In the genomic region with DNA sequence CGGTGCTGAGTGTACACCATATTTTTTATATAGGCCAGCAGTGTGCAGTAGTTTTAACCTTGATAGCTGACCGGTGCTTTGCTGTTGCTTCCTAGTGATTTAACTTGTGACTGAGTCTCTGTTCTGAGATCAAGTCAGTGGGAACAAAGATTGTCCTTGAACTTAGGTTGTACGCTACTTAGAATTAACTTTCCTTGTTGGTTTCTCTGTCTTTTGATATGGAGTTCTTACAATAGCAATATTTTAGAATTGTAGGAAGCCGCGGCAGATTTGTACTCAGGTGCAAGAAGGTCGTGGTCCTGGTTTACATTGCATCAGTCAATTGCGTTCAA, we compare ENCODE assay signal across 8 cellular contexts. TPM values are rescaled to one million over a fixed set of nuclear protein-coding genes. Genes with fewer than 3 reads are reported as not detected.
DNase-seq lines count a peak whose midpoint lies in the region; ATAC-seq lines count a peak whose summit lies in the region.

No MANE protein-coding gene starts in this region.

- H3K27ac Mint-ChIP-seq in activated CD4-positive, alpha-beta T cell treated with anti-CD3 and anti-CD28 coated beads, Interleukin-2, amount 10 ng/mL, durations not matched to agents 24 days and 14 days = peak overlapping the region; percentile 99
- H3K27ac Mint-ChIP-seq in activated naive CD8-positive, alpha-beta T cell = peak overlapping the region; percentile 100

- peaks cover 35% of the 10 kb centered on the region for H3K4me1 Mint-ChIP-seq in activated CD4-positive, alpha-beta T cell treated with anti-CD3 and anti-CD28 coated beads, Interleukin-2, amount 10 ng/mL, durations not matched to agents 24 days and 14 days
- H3K4me1 Mint-ChIP-seq in activated naive CD8-positive, alpha-beta T cell (ENCODE audit: low read depth) = peaks cover 50% of the 10 kb centered on the region

- H3K27me3 Mint-ChIP-seq in activated CD4-positive, alpha-beta T cell treated with anti-CD3 and anti-CD28 coated beads, Interleukin-2, amount 10 ng/mL, durations not matched to agents 24 days and 14 days = no peaks in the 10 kb centered on the region
- H3K27me3 Mint-ChIP-seq in activated naive CD8-positive, alpha-beta T cell = no peaks in the 10 kb centered on the region

- H3K36me3 ChIP-seq in stomach smooth muscle (ENCODE audit: control insufficient read depth in 2 of 2, insufficient read depth in 2 of 2, low read length in 2 of 2) = peaks cover 7 to 13% of the 10 kb centered on the region in 2 donors

- peak overlapping the region; percentile 93 for H3K4me3 Mint-ChIP-seq in activated CD4-positive, alpha-beta T cell treated with anti-CD3 and anti-CD28 coated beads, Interleukin-2, amount 10 ng/mL, durations not matched to agents 24 days and 14 days
- H3K4me3 Mint-ChIP-seq in activated naive CD8-positive, alpha-beta T cell = peak overlapping the region; percentile 99

- peaks cover 62% of the 10 kb centered on the region for H3K36me3 Mint-ChIP-seq in activated CD4-positive, alpha-beta T cell treated with anti-CD3 and anti-CD28 coated beads, Interleukin-2, amount 10 ng/mL, durations not matched to agents 24 days and 14 days (ENCODE audit: low read depth)
- H3K36me3 Mint-ChIP-seq in activated naive CD8-positive, alpha-beta T cell = peaks cover 20% of the 10 kb centered on the region

- H3K27me3 ChIP-seq in stomach smooth muscle (ENCODE audit: control insufficient read depth in 1 of 2, insufficient read depth in 2 of 2, low read length in 2 of 2) = no peaks in the 10 kb centered on the region

- H3K9ac ChIP-seq in stomach smooth muscle (ENCODE audit: low read length in 2 of 2) = peak overlapping the region in 1 of 2 donors; percentile 99

- no peak overlapping the region for H3K27ac ChIP-seq in stomach smooth muscle (ENCODE audit: low read length)

- no peaks in the 10 kb centered on the region for H3K9me3 Mint-ChIP-seq in activated CD4-positive, alpha-beta T cell treated with anti-CD3 and anti-CD28 coated beads, Interleukin-2, amount 10 ng/mL, durations not matched to agents 24 days and 14 days
- no peaks in the 10 kb centered on the region for H3K9me3 Mint-ChIP-seq in activated naive CD8-positive, alpha-beta T cell (ENCODE audit: low read depth)

- no peaks in the 10 kb centered on the region for H3K9me3 ChIP-seq in stomach smooth muscle (ENCODE audit: control insufficient read depth in 2 of 2, low read length in 2 of 2)

- H3K4me3 ChIP-seq in stomach smooth muscle (ENCODE audit: low read length in 2 of 2) = peak overlapping the region; percentile 98

- intact Hi-C loops in activated CD4-positive, alpha-beta T cell treated with anti-CD3 and anti-CD28 coated beads, Interleukin-2, amount 10 ng/mL, durations not matched to agents 24 days and 14 days (cut with micrococcal nuclease) = loop anchor here (1.0 to 2.0 kb wide), 3 partner anchors 31 to 266 kb away; a partner anchor contains a TSS

- DNase-seq in activated CD4-positive, alpha-beta T cell treated with anti-CD3 and anti-CD28 coated beads, Interleukin-2, amount 10 ng/mL, durations not matched to agents 24 days and 14 days = no peak
- no peak for DNase-seq in activated CD4-positive, alpha-beta T cell treated with anti-CD3 and anti-CD28 coated beads, Interleukin-2, amount 50 U/mL, for 1 hour
- DNase-seq in iris pigment epithelial cell (ENCODE audit: low read depth) (peak; percentile 4), NCI-H2029 treated with DMSO at 0.1 percent for 48 hours (lab: John Stamatoyannopoulos, UW) (no peak)

- ATAC-seq in HG02973 (IDR thresholded peaks at IDR 0.05; ENCODE audit: unreplicated experiment) (no peak), HG02885 (IDR thresholded peaks at IDR 0.05; ENCODE audit: poor library complexity, unreplicated experiment) (no peak)

- peaks cover 10% of the 10 kb centered on the region for H3K4me1 ChIP-seq in stomach smooth muscle (ENCODE audit: control insufficient read depth, insufficient read depth, low read length)

RNA-seq across cellular contexts. Expression of a gene that starts 1.3 kb away (rescaled TPM):
- 284 and 286 TPM in 2 replicates for total RNA-seq in activated CD4-positive, alpha-beta T cell treated with anti-CD3 and anti-CD28 coated beads, Interleukin-2, amount 10 ng/mL, durations not matched to agents 24 days and 14 days

RNA-seq across cellular contexts. Expression of a gene that starts 31.4 kb away (rescaled TPM):
- 15.0 TPM in 2 replicates for total RNA-seq in activated CD4-positive, alpha-beta T cell treated with anti-CD3 and anti-CD28 coated beads, Interleukin-2, amount 10 ng/mL, durations not matched to agents 24 days and 14 days

RNA-seq across cellular contexts. Expression of a gene that starts 56.1 kb away (rescaled TPM):
- total RNA-seq in activated CD4-positive, alpha-beta T cell treated with anti-CD3 and anti-CD28 coated beads, Interleukin-2, amount 10 ng/mL, durations not matched to agents 24 days and 14 days = 60.2 and 63.0 TPM in 2 replicates
